In genomic region chr15:46848704-46849103, GRCh38 we compare ENCODE assay signal across 20 cellular contexts.
DNase-seq lines count a peak whose midpoint lies in the region; ATAC-seq, FAIRE-seq and TF ChIP-seq lines count a peak whose summit lies in the region.
"Had no signal": no experiment of that assay in that cellular context is flagged by ENCODE, and none has a peak within 500 bp of the region (broad histone marks: within the 10 kb centered on the region; RNA-seq: fewer than 3 reads in every experiment).

No MANE protein-coding gene starts in this region.

- no peak overlapping the region for H2AK5ac ChIP-seq in trophoblast cell (ENCODE audit: low read length)

- no peak overlapping the region for H2AFZ ChIP-seq in trophoblast cell (ENCODE audit: insufficient read depth, low read length, poor library complexity)

- DNase-seq in AG20443 (ENCODE audit: low spot score): peak; percentile 33
- peak; percentile 9 for DNase-seq in HTR-8/SVneo (ENCODE audit: insufficient read length, low spot score)
- DNase-seq in astrocyte of the spinal cord (ENCODE audit: low read depth, low spot score): peak; percentile 71
- DNase-seq in trophoblast cell: peak; percentile 59 to 60
- no peak for DNase-seq in activated CD4-positive, alpha-beta T cell treated with anti-CD3 and anti-CD28 coated beads, Interleukin-2, amount 50 U/mL, for 1 hour
- no peak for DNase-seq in activated CD8-positive, alpha-beta memory T cell treated with anti-CD3 and anti-CD28 coated beads, Interleukin-2, amount 50 U/mL, for 48 hours
- DNase-seq in NCI-H2029 treated with DMSO at 0.1 percent for 48 hours (lab: John Stamatoyannopoulos, UW): no peak
- DNase-seq: activated CD8-positive, alpha-beta memory T cell treated with anti-CD3 and anti-CD28 coated beads for 24 hours; amygdala; colonic mucosa; heart right ventricle; midbrain; MM.1S; NCI-H2029; NCI-H526; right cardiac atrium; transverse colon had no signal

- no peak overlapping the region for H4K12ac ChIP-seq in trophoblast cell (ENCODE audit: low read depth, low read length)

- H2BK12ac ChIP-seq in trophoblast cell (ENCODE audit: low read length): no peak overlapping the region

- no peak overlapping the region for H3K23ac ChIP-seq in trophoblast cell (ENCODE audit: low read length)

- no peak overlapping the region for H3K9ac ChIP-seq in trophoblast cell (ENCODE audit: low read length)

- no peak overlapping the region for H2BK120ac ChIP-seq in trophoblast cell (ENCODE audit: insufficient read depth, low read length, poor library complexity)

- no peak overlapping the region for H2BK5ac ChIP-seq in trophoblast cell (ENCODE audit: low read depth, low read length, poor library complexity)

- no peaks in the 10 kb centered on the region for H3K79me1 ChIP-seq in trophoblast cell (ENCODE audit: low read length)

- no peaks in the 10 kb centered on the region for H3K27me3 ChIP-seq in trophoblast cell (ENCODE audit: insufficient read depth, low read length)
- H3K27me3 ChIP-seq: colonic mucosa, heart right ventricle, transverse colon had no signal

- H3K14ac ChIP-seq in trophoblast cell (ENCODE audit: low read length): no peak overlapping the region

- no peak overlapping the region for H4K91ac ChIP-seq in trophoblast cell (ENCODE audit: low read depth, low read length)

- peaks cover 7% of the 10 kb centered on the region for H3K9me3 ChIP-seq in trophoblast cell (ENCODE audit: insufficient read depth, low read depth, low read length)
- H3K9me3 ChIP-seq: colonic mucosa, transverse colon had no signal

- no peak for TF ChIP-seq CTCF in astrocyte of the spinal cord (IDR thresholded peaks at IDR 0.05; ENCODE audit: low read depth, low read length)

- no peak overlapping the region for H3K18ac ChIP-seq in trophoblast cell (ENCODE audit: low read length)

- no peak overlapping the region for H4K8ac ChIP-seq in trophoblast cell (ENCODE audit: low read depth, low read length)

- no peaks in the 10 kb centered on the region for H3K79me2 ChIP-seq in trophoblast cell (ENCODE audit: control insufficient read depth, insufficient read depth, low read length, poor library complexity)

- H3K4me1 ChIP-seq in trophoblast cell (ENCODE audit: control insufficient read depth in 1 of 2, insufficient read depth in 2 of 2, low read length in 2 of 2): no peaks in the 10 kb centered on the region
- H3K4me1 ChIP-seq: colonic mucosa, heart right ventricle, transverse colon had no signal

- no peak overlapping the region for H3K27ac ChIP-seq in trophoblast cell (ENCODE audit: low read depth, low read length)
- H3K27ac ChIP-seq: colonic mucosa, heart right ventricle, transverse colon had no signal

- WGBS in trophoblast cell (ENCODE audit: extremely low coverage, insufficient coverage, insufficient read length): no CpG with 5 or more reads among the region's 1 CpG

- no peak for FAIRE-seq in HTR-8/SVneo (lab: Jason Lieb, UNC)
- FAIRE-seq: D721Med, endothelial cell of umbilical vein had no signal

- no peak overlapping the region for H3K4ac ChIP-seq in trophoblast cell (ENCODE audit: low read depth, low read length)

- H3K4me2 ChIP-seq in trophoblast cell (ENCODE audit: low read length): no peak overlapping the region

- H3K4me3 ChIP-seq in astrocyte of the spinal cord (ENCODE audit: low read depth, low read length): no peak overlapping the region
- no peak overlapping the region for H3K4me3 ChIP-seq in trophoblast cell (ENCODE audit: low read depth, low read length)
- H3K4me3 ChIP-seq: colonic mucosa, heart right ventricle, transverse colon had no signal

- in situ Hi-C loops in astrocyte of the spinal cord (cut with HindIII; ENCODE audit: low sequenced_read_pairs): no loop called here

- peaks cover 0 to 2% of the 10 kb centered on the region in 2 experiments for H3K36me3 ChIP-seq in trophoblast cell (ENCODE audit: control insufficient read depth in 1 of 2, insufficient read depth in 2 of 2, low read length in 2 of 2)
- H3K36me3 ChIP-seq: colonic mucosa, heart right ventricle, transverse colon had no signal

- ATAC-seq in GM18861 (IDR thresholded peaks at IDR 0.05; ENCODE audit: unreplicated experiment): no peak
- ATAC-seq: heart right ventricle had no signal

Comparison
In these comparisons a context has a peak if more than half of its experiments do, and no peak if none do; other contexts are left out.
1. DNase-seq: peak in AG20443 (single experiment), HTR-8/SVneo (single experiment), astrocyte of the spinal cord (single experiment) and trophoblast cell (2 of 2); none in activated CD4-positive, alpha-beta T cell treated with anti-CD3 and anti-CD28 coated beads, Interleukin-2, amount 50 U/mL, for 1 hour (single experiment), activated CD8-positive, alpha-beta memory T cell treated with anti-CD3 and anti-CD28 coated beads, Interleukin-2, amount 50 U/mL, for 48 hours (single experiment) and NCI-H2029 treated with DMSO at 0.1 percent for 48 hours (single experiment).